In genomic region chr16:46830417-46830901, GRCh38 we compare ENCODE assay signal across 8 cellular contexts. TPM values are rescaled to one million over a fixed set of nuclear protein-coding genes. Genes with fewer than 3 reads are reported as not detected.
DNase-seq lines count a peak whose midpoint lies in the region; ATAC-seq and TF ChIP-seq lines count a peak whose summit lies in the region.

No MANE protein-coding gene starts in this region.

- TF ChIP-seq CTCF in Calu3 (IDR thresholded peaks at IDR 0.05; ENCODE audit: unreplicated experiment) (no peak), LNCaP clone FGC (IDR thresholded peaks at IDR 0.05; ENCODE audit: control insufficient read depth, extremely low read depth, insufficient read depth) (no peak), fibroblast of pulmonary artery (IDR thresholded peaks at IDR 0.05; ENCODE audit: low read length, missing control alignments) (no peak), osteocyte (IDR thresholded peaks at IDR 0.05) (no peak)

- H3K27me3 Mint-ChIP-seq in Calu3 (ENCODE audit: unreplicated experiment) (no peaks in the 10 kb centered on the region), osteocyte (ENCODE audit: unreplicated experiment) (peaks cover 18% of the 10 kb centered on the region)
- no peaks in the 10 kb centered on the region for H3K27me3 Mint-ChIP-seq in activated T-cell treated with anti-CD3 and anti-CD28 coated beads, Interleukin-2, amount 50 U/mL, for 4 hours (ENCODE audit: low read depth)

- H3K36me3 Mint-ChIP-seq in Calu3 (ENCODE audit: insufficient read depth, unreplicated experiment) (peaks cover 23% of the 10 kb centered on the region), osteocyte (ENCODE audit: unreplicated experiment) (no peaks in the 10 kb centered on the region)
- peaks cover 3% of the 10 kb centered on the region for H3K36me3 Mint-ChIP-seq in activated T-cell treated with anti-CD3 and anti-CD28 coated beads, Interleukin-2, amount 50 U/mL, for 4 hours (ENCODE audit: insufficient read depth)

- CTCF ChIA-PET in Calu3 (lab: Charles Lee) = interaction anchor here (1.6 kb wide), 1 partner anchor 29 kb away, joined by 3 read pairs; no protein-coding TSS in a partner anchor

- peak; percentile 25 for ATAC-seq in GM21528 (IDR thresholded peaks at IDR 0.05; ENCODE audit: low FRiP score, unreplicated experiment)
- ATAC-seq in activated T-cell treated with anti-CD3 and anti-CD28 coated beads, Interleukin-2, amount 50 U/mL, for 4 hours = peak; percentile 12 to 17

- H3K4me1 Mint-ChIP-seq in Calu3 (ENCODE audit: low read depth, unreplicated experiment) (peaks cover 44% of the 10 kb centered on the region), osteocyte (ENCODE audit: unreplicated experiment) (peaks cover 23% of the 10 kb centered on the region)
- peaks cover 35% of the 10 kb centered on the region for H3K4me1 Mint-ChIP-seq in activated T-cell treated with anti-CD3 and anti-CD28 coated beads, Interleukin-2, amount 50 U/mL, for 4 hours (ENCODE audit: low read depth)

- H3K27ac Mint-ChIP-seq in Calu3 (ENCODE audit: unreplicated experiment) = peak overlapping the region; percentile 76
- peak overlapping the region; percentile 85 for H3K27ac Mint-ChIP-seq in osteocyte (ENCODE audit: unreplicated experiment)

- H3K4me3 ChIP-seq in LNCaP clone FGC (ENCODE audit: low read depth, low read length) = peak overlapping the region; percentile 94
- H3K4me3 ChIP-seq in fibroblast of pulmonary artery (replicated peaks; ENCODE audit: low read depth, low read length) = peak overlapping the region; percentile 87

- intact Hi-C loops in Calu3 (cut with micrococcal nuclease; ENCODE audit: unreplicated experiment) = no loop called here

- BruUV-seq in Calu3 (replicated peaks; lab: Mats Ljungman, UMichigan) = no TSS peak

- peak overlapping the region; percentile 73 for H3K4me3 Mint-ChIP-seq in Calu3 (ENCODE audit: low read depth, unreplicated experiment)
- H3K4me3 Mint-ChIP-seq in activated T-cell treated with anti-CD3 and anti-CD28 coated beads, Interleukin-2, amount 50 U/mL, for 4 hours = peak overlapping the region; percentile 99
- peak overlapping the region; percentile 98 for H3K4me3 Mint-ChIP-seq in osteocyte (ENCODE audit: unreplicated experiment)

- DNase-seq in Calu3 = no peak
- DNase-seq in LNCaP clone FGC (ENCODE audit: low read depth) = no peak
- DNase-seq in activated T-cell treated with anti-CD3 and anti-CD28 coated beads, Interleukin-2, amount 50 U/mL, for 4 hours = peak; percentile 17
- DNase-seq in fibroblast of pulmonary artery (ENCODE audit: low read depth) = peak; percentile 8
- DNase-seq in osteocyte (ENCODE audit: extremely low spot score, unreplicated experiment) = peak; percentile 87
- DNase-seq in NCI-H1694 (lab: John Stamatoyannopoulos, UW) = no peak
- no peak for DNase-seq in NCI-H2081 treated with DMSO at 0.1 percent for 48 hours (lab: John Stamatoyannopoulos, UW)

- H3K9me3 Mint-ChIP-seq in Calu3 (ENCODE audit: low read depth, unreplicated experiment) (no peaks in the 10 kb centered on the region), osteocyte (ENCODE audit: unreplicated experiment) (no peaks in the 10 kb centered on the region)
- H3K9me3 Mint-ChIP-seq in activated T-cell treated with anti-CD3 and anti-CD28 coated beads, Interleukin-2, amount 50 U/mL, for 4 hours = peaks cover 3% of the 10 kb centered on the region

RNA-seq across cellular contexts. Expression of gene C16orf87, which starts 0.5 kb away (rescaled TPM):
- total RNA-seq in Calu3 (2022) = 11.6 and 11.7 TPM in 2 replicates
- total RNA-seq in activated T-cell treated with anti-CD3 and anti-CD28 coated beads, Interleukin-2, amount 50 U/mL, for 4 hours = 10 to 100 TPM; 19.5 to 24.8 (median 22.4) TPM
- total RNA-seq in osteocyte = 14.0 and 14.5 TPM in 2 replicates

RNA-seq across cellular contexts. Expression of gene GPT2, which starts 53.7 kb away (rescaled TPM):
- total RNA-seq in Calu3 (2022) (63.2 and 68.9 TPM in 2 replicates), osteocyte (30.5 and 35.0 TPM in 2 replicates)
- 10 to 100 TPM in 2 of 3 donors, 1 to 10 TPM in 1; 8.8 to 18.1 (median 11.2) TPM for total RNA-seq in activated T-cell treated with anti-CD3 and anti-CD28 coated beads, Interleukin-2, amount 50 U/mL, for 4 hours

Comparison
In these comparisons a context has a peak if more than half of its experiments do, and no peak if none do; other contexts are left out.
1. DNase-seq: peak in activated T-cell treated with anti-CD3 and anti-CD28 coated beads, Interleukin-2, amount 50 U/mL, for 4 hours (single experiment), fibroblast of pulmonary artery (single experiment) and osteocyte (single experiment); none in Calu3 (single experiment), LNCaP clone FGC (single experiment), NCI-H1694 (single experiment) and NCI-H2081 treated with DMSO at 0.1 percent for 48 hours (single experiment).
2. Peak in every context shown above with its lines, with median percentiles within 50 percentile points of each other: H3K4me3 Mint-ChIP-seq.